Comparison of ENCODE assay signal across 7 cellular contexts in genomic region chr4:139454646-139455045, GRCh38. TPM values are rescaled to one million over a fixed set of nuclear protein-coding genes. Genes with fewer than 3 reads are reported as not detected.
A peak's percentile ranks its signal among the peaks of the same experiment; 100 is the strongest.
DNase-seq lines count a peak whose midpoint lies in the region; ATAC-seq, FAIRE-seq and TF ChIP-seq lines count a peak whose summit lies in the region.

No MANE protein-coding gene starts in this region.

- H3K36me3 ChIP-seq in HCT116 (ENCODE audit: control insufficient read depth in 1 of 2, insufficient read depth in 2 of 2, low read length in 2 of 2) = no peaks in the 10 kb centered on the region
- no peaks in the 10 kb centered on the region for H3K36me3 ChIP-seq in SK-N-MC (ENCODE audit: insufficient read depth, low read length)

- peak overlapping the region; percentile 89 for H3K4me2 ChIP-seq in HCT116 (ENCODE audit: low read length)

- H4K20me1 ChIP-seq in HCT116 (ENCODE audit: insufficient read depth) = no peaks in the 10 kb centered on the region

- no peak for FAIRE-seq in GM19239 (lab: Jason Lieb, UNC)

- H3K4me1 ChIP-seq in HCT116 (ENCODE audit: control insufficient read depth in 1 of 2, insufficient read depth in 2 of 2, low read length in 2 of 2) = peaks cover 15 to 36% of the 10 kb centered on the region in 2 experiments
- H3K4me1 ChIP-seq in foreskin keratinocyte = peaks cover 15% of the 10 kb centered on the region

- no peaks in the 10 kb centered on the region for H3K27me3 ChIP-seq in HCT116 (ENCODE audit: insufficient read depth, low read length)
- H3K27me3 ChIP-seq in foreskin keratinocyte = no peaks in the 10 kb centered on the region

- no peak for TF ChIP-seq RAD21 in HCT116 (IDR thresholded peaks at IDR 0.05; ENCODE audit: low read depth)

- CTCF ChIA-PET in HCT116 (lab: Charles Lee) = no interaction called here

- no peak overlapping the region for H2AFZ ChIP-seq in HCT116 (ENCODE audit: low read depth, low read length, poor library complexity, severe bottlenecking)

- TF ChIP-seq CTCF in HCT116 (IDR thresholded peaks at IDR 0.05 in 2 of 3, conservative IDR thresholded peaks at IDR 0.05 in 1 of 3; ENCODE audit: borderline replicate concordance in 1 of 3, insufficient read depth in 1 of 3, low read depth in 2 of 3, low read length in 2 of 3) = no peak
- no peak for TF ChIP-seq CTCF in foreskin keratinocyte (conservative IDR thresholded peaks at IDR 0.05)
- TF ChIP-seq CTCF in GM13977 (IDR thresholded peaks at IDR 0.05; ENCODE audit: extremely low read depth, insufficient read depth, missing control alignments) = no peak

- H3K9ac ChIP-seq in HCT116 (ENCODE audit: low read length) (peak overlapping the region; percentile 83), SK-N-MC (ENCODE audit: insufficient read length) (peak overlapping the region; percentile 85)

- H3K4me3 ChIP-seq in HCT116 (replicated peaks in 1 of 2; ENCODE audit: low read depth in 1 of 2, low read length in 2 of 2) (peak overlapping the region; percentile 72 to 92), SK-N-MC (peak overlapping the region; percentile 88), skin epidermis (peak overlapping the region; percentile 60 to 85 (median 72))

- TSS peak; percentile 48 for BruUV-seq in HCT116 (replicated peaks; lab: Mats Ljungman, UMichigan)

- H3K27ac ChIP-seq in HCT116 (ENCODE audit: low read depth, low read length) (peak overlapping the region; percentile 93; the same call in 1 of the 2 replicates), SK-N-MC (no peak overlapping the region), foreskin keratinocyte (peak overlapping the region; percentile 92), skin epidermis (peak overlapping the region in 18 of 21 experiments; percentile 89 to 100 (median 97))

- RAD21 ChIA-PET in HCT116 (lab: Charles Lee; ENCODE audit: low non-redundant PET in 1 of 2, low total read pairs in 2 of 2, uncharacterized antibody in 2 of 2, unreplicated experiment in 2 of 2) = no interaction called here

- no peak for DNase-seq in HCT116 (ENCODE audit: low read depth, low spot score)
- no peak for DNase-seq in SK-N-MC (ENCODE audit: low read depth, low spot score)
- no peak for DNase-seq in foreskin keratinocyte
- DNase-seq in GM13977 (ENCODE audit: low spot score) = no peak
- DNase-seq in NCI-H82 (lab: John Stamatoyannopoulos, UW) = no peak
- DNase-seq in GM19239 (ENCODE audit: insufficient read length, low spot score) = no peak

- H3K9me2 ChIP-seq in HCT116 (ENCODE audit: insufficient read depth) = no peaks in the 10 kb centered on the region

- H3K79me2 ChIP-seq in HCT116 (ENCODE audit: insufficient read depth, low read length) = peaks cover 63% of the 10 kb centered on the region

- POLR2A ChIA-PET in HCT116 (lab: Charles Lee) = no interaction called here

- ATAC-seq in HCT116 (no peak), foreskin keratinocyte (no peak)

- TF ChIP-seq POLR2A in HCT116 (IDR thresholded peaks at IDR 0.05; ENCODE audit: borderline replicate concordance, extremely low read depth, insufficient read depth, insufficient read length) = no peak

- H3K9me3 ChIP-seq in HCT116 (ENCODE audit: control insufficient read depth in 1 of 2, insufficient read depth in 1 of 2, low read depth in 1 of 2, low read length in 2 of 2) (no peaks in the 10 kb centered on the region), SK-N-MC (ENCODE audit: low read depth, low read length) (no peaks in the 10 kb centered on the region)

- intact Hi-C loops in HCT116 (cut with micrococcal nuclease) = no loop called here

- in situ Hi-C loops in GM13977 (cut with MboI; ENCODE audit: low pct_unique_long_range_greater_than_20kb, low sequenced_read_pairs, unreplicated experiment) = no loop called here

TF ChIP-seq in HCT116, 20 proteins besides CTCF, POLR2A, EP300 and RAD21:
- no peak for TF ChIP-seq JUND (IDR thresholded peaks at IDR 0.05)
- no peak for TF ChIP-seq EZH2 (IDR thresholded peaks at IDR 0.05)
- TF ChIP-seq EZH2phosphoT487 (IDR thresholded peaks at IDR 0.05; ENCODE audit: borderline replicate concordance) = no peak
- no peak for TF ChIP-seq FOSL1 (IDR thresholded peaks at IDR 0.05; ENCODE audit: low read depth)
- no peak for TF ChIP-seq EGR1 (IDR thresholded peaks at IDR 0.05; ENCODE audit: low read depth)
- no peak for TF ChIP-seq ZFX (IDR thresholded peaks at IDR 0.05)
- no peak for TF ChIP-seq POLR2AphosphoS5 (IDR thresholded peaks at IDR 0.05; ENCODE audit: low read depth, low read length)
- TF ChIP-seq, protein P1, sequence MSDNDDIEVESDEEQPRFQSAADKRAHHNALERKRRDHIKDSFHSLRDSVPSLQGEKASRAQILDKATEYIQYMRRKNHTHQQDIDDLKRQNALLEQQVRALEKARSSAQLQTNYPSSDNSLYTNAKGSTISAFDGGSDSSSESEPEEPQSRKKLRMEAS (IDR thresholded peaks at IDR 0.05) = no peak
- TF ChIP-seq SP1 (IDR thresholded peaks at IDR 0.05; ENCODE audit: low read depth) = no peak
- no peak for TF ChIP-seq ELF1 (IDR thresholded peaks at IDR 0.05; ENCODE audit: borderline replicate concordance, low read depth)
- TF ChIP-seq YY1 (IDR thresholded peaks at IDR 0.05; ENCODE audit: extremely low read depth, insufficient replicate concordance, low read depth, low read length) = no peak
- TF ChIP-seq SIN3A (IDR thresholded peaks at IDR 0.05; ENCODE audit: low read depth) = no peak; the same call in 1 of the 2 replicates
- no peak for TF ChIP-seq REST (IDR thresholded peaks at IDR 0.05; ENCODE audit: low read depth)
- no peak for TF ChIP-seq ATF3 (IDR thresholded peaks at IDR 0.05)
- TF ChIP-seq TCF7L2 (IDR thresholded peaks at IDR 0.05; ENCODE audit: borderline replicate concordance, extremely low read depth, insufficient read depth, insufficient read length) = no peak
- no peak for TF ChIP-seq ZNF274 (IDR thresholded peaks at IDR 0.05; ENCODE audit: low read depth, low read length)
- TF ChIP-seq CBX3 (IDR thresholded peaks at IDR 0.05; ENCODE audit: low read depth) = no peak
- no peak for TF ChIP-seq CEBPB (IDR thresholded peaks at IDR 0.05; ENCODE audit: low read depth)
TF ChIP-seq in HCT116: peak in this region for 0.

RNA-seq across cellular contexts. Expression of gene RAB33B, which starts 0.7 kb away (rescaled TPM):
- total RNA-seq in HCT116 (2021; ENCODE audit: unreplicated experiment) (5.4 TPM), foreskin keratinocyte (4.2 and 4.4 TPM in 2 replicates)
- polyA plus RNA-seq in HCT116 (2012) = 2.3 and 2.5 TPM in 2 replicates
- 1.2 and 1.4 TPM in 2 replicates for polyA plus RNA-seq in foreskin keratinocyte
